In genomic region chr4:168584321-168584771, GRCh38 we compare ENCODE assay signal across 12 cellular contexts.
DNase-seq lines count a peak whose midpoint lies in the region; ATAC-seq and TF ChIP-seq lines count a peak whose summit lies in the region.
"Had no signal": no experiment of that assay in that cellular context is flagged by ENCODE, and none has a peak within 500 bp of the region (broad histone marks: within the 10 kb centered on the region; RNA-seq: fewer than 3 reads in every experiment).

No MANE protein-coding gene starts in this region.

- H3K36me3 Mint-ChIP-seq in HFFc6 (ENCODE audit: low read depth) = peaks cover 21% of the 10 kb centered on the region; the same call in 1 of the 2 replicates
- H3K36me3 Mint-ChIP-seq: CD4-positive, CD25-positive, alpha-beta regulatory T cell had no signal

- H3K27ac ChIP-seq in right atrium auricular region = no peak overlapping the region

- peaks cover 3% of the 10 kb centered on the region; the same call in 1 of the 2 replicates for H3K27me3 Mint-ChIP-seq in HFFc6 (ENCODE audit: insufficient read depth)

- H3K27ac Mint-ChIP-seq in HFFc6 = peak overlapping the region; percentile 56
- H3K27ac Mint-ChIP-seq: CD4-positive, CD25-positive, alpha-beta regulatory T cell; nephron had no signal

- no peak for ATAC-seq in HG02763 (IDR thresholded peaks at IDR 0.05; ENCODE audit: unreplicated experiment)

- H3K4me1 Mint-ChIP-seq in HFFc6 (ENCODE audit: low read depth) = peaks cover 60% of the 10 kb centered on the region

- peaks cover 6% of the 10 kb centered on the region; the same call in 1 of the 2 replicates for H3K9me3 Mint-ChIP-seq in HFFc6

- DNase-seq in Daoy (ENCODE audit: low read depth) (peak; percentile 29), HFFc6 (peak; percentile 60), MG63 (peak; percentile 21), fibroblast of gingiva (ENCODE audit: low read depth) (peak; percentile 80), 8988T (no peak), right atrium auricular region (ENCODE audit: low spot score) (no peak), hepatic stellate cell (ENCODE audit: low spot score) (no peak)
- DNase-seq: CD4-positive, CD25-positive, alpha-beta regulatory T cell; Kasumi-1; NCI-H526 treated with DMSO at 0.1 percent for 48 hours had no signal

- H3K4me3 ChIP-seq in MG63 = no peak overlapping the region
- H3K4me3 ChIP-seq in right atrium auricular region = no peak overlapping the region

- TF ChIP-seq CTCF in HFFc6 (IDR thresholded peaks at IDR 0.05) (no peak), right atrium auricular region (IDR thresholded peaks at IDR 0.05) (no peak)

- peak overlapping the region; percentile 21; the same call in 1 of the 2 replicates for H3K4me3 Mint-ChIP-seq in HFFc6
- H3K4me3 Mint-ChIP-seq: CD4-positive, CD25-positive, alpha-beta regulatory T cell; nephron had no signal

- H3K36me3 ChIP-seq in MG63 (no peaks in the 10 kb centered on the region; the same call in 1 of the 2 replicates), right atrium auricular region (no peaks in the 10 kb centered on the region)

- H3K27me3 ChIP-seq in MG63 (no peaks in the 10 kb centered on the region), right atrium auricular region (no peaks in the 10 kb centered on the region)

- peaks cover 0 to 41% of the 10 kb centered on the region in 2 donors for H3K4me1 ChIP-seq in right atrium auricular region

- H3K9me3 ChIP-seq in MG63 (peaks cover 2% of the 10 kb centered on the region; the same call in 1 of the 2 replicates), right atrium auricular region (no peaks in the 10 kb centered on the region)

Comparison
In these comparisons a context has a peak if more than half of its experiments do, and no peak if none do; other contexts are left out.
1. DNase-seq: peak in Daoy (single experiment), HFFc6 (single experiment), MG63 (single experiment) and fibroblast of gingiva (single experiment); none in 8988T (single experiment), right atrium auricular region (single experiment) and hepatic stellate cell (single experiment).